In the genomic region with DNA sequence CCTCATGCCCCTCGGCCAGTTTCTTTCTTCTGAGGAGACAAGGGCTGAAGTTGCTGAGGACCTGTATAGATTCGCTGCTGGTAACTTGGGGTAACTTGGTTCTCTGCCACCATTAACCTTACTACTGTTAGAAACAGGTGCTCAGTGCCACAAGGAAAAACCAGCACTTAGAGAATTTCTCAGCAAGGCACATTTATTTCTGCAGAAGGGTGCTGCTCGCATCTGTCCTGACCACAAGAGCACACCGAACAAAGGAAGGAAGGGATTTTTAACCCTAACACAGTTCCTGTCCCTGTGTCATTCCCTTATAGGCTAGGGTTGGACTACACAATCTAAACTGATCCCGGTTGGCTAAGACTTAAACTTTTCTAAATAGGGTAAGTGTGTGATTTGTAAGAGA, we compare ENCODE assay signal across 16 cellular contexts.
DNase-seq lines count a peak whose midpoint lies in the region; ATAC-seq, FAIRE-seq and TF ChIP-seq lines count a peak whose summit lies in the region.
"Had no signal": no experiment of that assay in that cellular context is flagged by ENCODE, and none has a peak within 500 bp of the region (broad histone marks: within the 10 kb centered on the region; RNA-seq: fewer than 3 reads in every experiment).

No MANE protein-coding gene starts in this region.

- H2BK5ac ChIP-seq in H1 (ENCODE audit: low read depth, low read length): peak overlapping the region; percentile 73; the same call in 1 of the 2 replicates

- H3K79me2 ChIP-seq in HCT116 (ENCODE audit: insufficient read depth, low read length): no peaks in the 10 kb centered on the region
- no peaks in the 10 kb centered on the region for H3K79me2 ChIP-seq in H1 (ENCODE audit: control insufficient read depth in 1 of 2, insufficient read depth in 2 of 2, low read length in 2 of 2)

- no peak overlapping the region for H4K5ac ChIP-seq in H1 (ENCODE audit: insufficient read length, low read depth, low read length)

- H2AK5ac ChIP-seq in H1 (ENCODE audit: low read depth, low read length): no peak overlapping the region

- H3K4me3 ChIP-seq in A549 (no peak overlapping the region), HCT116 (replicated peaks in 1 of 2; ENCODE audit: low read depth in 1 of 2, low read length in 2 of 2) (no peak overlapping the region), H1 (ENCODE audit: extremely low read depth in 1 of 4, insufficient read depth in 2 of 4, low read depth in 3 of 4, low read length in 4 of 4) (no peak overlapping the region), H7 (ENCODE audit: insufficient read depth, low read depth, low read length) (no peak overlapping the region)
- H3K4me3 ChIP-seq: SJSA1 had no signal

- RAD21 ChIA-PET in HCT116 (lab: Charles Lee; ENCODE audit: low non-redundant PET in 1 of 2, low total read pairs in 2 of 2, uncharacterized antibody in 2 of 2, unreplicated experiment in 2 of 2): no interaction called here

- H3K23ac ChIP-seq in H1 (ENCODE audit: insufficient read length): no peak overlapping the region

- no peak overlapping the region for H3K4ac ChIP-seq in H1 (replicated peaks; ENCODE audit: insufficient read length, low read depth, low read length)

- H2BK15ac ChIP-seq in H1 (ENCODE audit: low read length): no peak overlapping the region

- TF ChIP-seq EP300 in A549 (IDR thresholded peaks at IDR 0.05) (no peak), H1 (IDR thresholded peaks at IDR 0.05; ENCODE audit: borderline replicate concordance in 1 of 2, low read depth in 2 of 2, low read length in 2 of 2) (no peak)

- CTCF ChIA-PET in A549 (lab: Yijun Ruan, JAX): no interaction called here
- CTCF ChIA-PET in HCT116 (lab: Charles Lee): no interaction called here
- CTCF ChIA-PET in H1 (lab: Charles Lee; ENCODE audit: partially characterized antibody): no interaction called here

- 85% methylated on average over 5 of the region's 5 CpGs for WGBS in A549 (ENCODE audit: missing lambda C conversion rate)
- 80% methylated on average over 5 of the region's 5 CpGs; no CpG with 5 or more reads in 1 of the 2 experiments for WGBS in H1 (ENCODE audit: extremely low coverage in 1 of 2, insufficient coverage in 1 of 2, insufficient read length in 1 of 2, insufficient replicate concordance in 2 of 2, low coverage in 1 of 2, low lambda C conversion rate in 2 of 2, missing lambda C conversion rate in 1 of 2), 2 experiments

- POLR2A ChIA-PET in A549 (lab: Yijun Ruan, JAX): no interaction called here
- POLR2A ChIA-PET in HCT116 (lab: Charles Lee): no interaction called here
- POLR2A ChIA-PET in H1 (lab: Charles Lee; ENCODE audit: partially characterized antibody): no interaction called here

- ATAC-seq in A549 (no peak), HCT116 (no peak), GM19324 (IDR thresholded peaks at IDR 0.05; ENCODE audit: low FRiP score, unreplicated experiment) (no peak), GM21515 (IDR thresholded peaks at IDR 0.05; ENCODE audit: unreplicated experiment) (no peak)

- H4K20me1 ChIP-seq in HCT116 (ENCODE audit: insufficient read depth) (no peaks in the 10 kb centered on the region), H1 (replicated peaks in 1 of 2; ENCODE audit: control insufficient read depth in 1 of 2, insufficient read depth in 2 of 2, low read length in 2 of 2) (no peaks in the 10 kb centered on the region)

- peaks cover 33% of the 10 kb centered on the region for H3K9me3 ChIP-seq in A549
- H3K9me3 ChIP-seq in HCT116 (ENCODE audit: control insufficient read depth in 1 of 2, insufficient read depth in 1 of 2, low read depth in 1 of 2, low read length in 2 of 2): peaks cover 14% of the 10 kb centered on the region in 2 experiments; a peak in 2 of 4 replicates
- no peaks in the 10 kb centered on the region for H3K9me3 ChIP-seq in H1 (ENCODE audit: insufficient read depth in 2 of 2, low read depth in 1 of 2, low read length in 1 of 2)

- peaks cover 0 to 3% of the 10 kb centered on the region in 2 experiments; a peak in 1 of 4 replicates for H3K36me3 ChIP-seq in HCT116 (ENCODE audit: control insufficient read depth in 1 of 2, insufficient read depth in 2 of 2, low read length in 2 of 2)
- no peaks in the 10 kb centered on the region for H3K36me3 ChIP-seq in H1 (ENCODE audit: control insufficient read depth in 2 of 4, insufficient read depth in 4 of 4, low read length in 3 of 4)
- no peaks in the 10 kb centered on the region for H3K36me3 ChIP-seq in H7 (replicated peaks; ENCODE audit: control insufficient read depth, insufficient read depth, low read length)
- H3K36me3 ChIP-seq: SJSA1 had no signal

- H2BK12ac ChIP-seq in H1 (ENCODE audit: low read depth, low read length): no peak overlapping the region

- intact Hi-C loops in HCT116 (cut with micrococcal nuclease): no loop called here

- H3K14ac ChIP-seq in H1 (ENCODE audit: insufficient read length): no peak overlapping the region

- no peak overlapping the region for H3K18ac ChIP-seq in H1 (ENCODE audit: extremely low read depth, low read length)

- H3K23me2 ChIP-seq in H1 (ENCODE audit: low read depth, low read length): no peaks in the 10 kb centered on the region

- no peak overlapping the region for H2BK120ac ChIP-seq in H1 (replicated peaks; ENCODE audit: low read depth, low read length)

- no peak overlapping the region for H4K8ac ChIP-seq in H1 (ENCODE audit: extremely low read depth, insufficient read depth, low read length)

- H2AFZ ChIP-seq in HCT116 (ENCODE audit: low read depth, low read length, poor library complexity, severe bottlenecking) (no peak overlapping the region), H1 (ENCODE audit: low read length) (peak overlapping the region; percentile 77; the same call in 1 of the 2 replicates)

- H3K27ac ChIP-seq in A549: peak overlapping the region in 1 of 2 experiments; percentile 54; a peak in 2 of 6 replicates
- no peak overlapping the region for H3K27ac ChIP-seq in HCT116 (ENCODE audit: low read depth, low read length)
- 0 out of 2 replicates have a peak overlapping the region, but pooled peaks have one; percentile 31 for H3K27ac ChIP-seq in H1 (ENCODE audit: low read depth, low read length)
- H3K27ac ChIP-seq: SJSA1 had no signal

- DNase-seq in A549 (ENCODE audit: low read depth in 1 of 2, low spot score in 1 of 2) (peak in 1 of 2 experiments; percentile 43), HCT116 (ENCODE audit: low read depth, low spot score) (no peak), RKO (ENCODE audit: low spot score) (peak; percentile 37), H1 (ENCODE audit: low read depth in 1 of 2, low spot score in 2 of 2) (no peak), H7 (no peak)
- DNase-seq: DMS153, HFFc6, Kasumi-1, MM.1S, NCI-H1105, NCI-H1694 treated with DMSO at 0.1 percent for 48 hours, NCI-H526 treated with DMSO at 0.1 percent for 48 hours, SW 1271 had no signal

- no peak overlapping the region for H3K56ac ChIP-seq in H1 (replicated peaks; ENCODE audit: insufficient read length, low read depth, low read length)

- peak overlapping the region; percentile 40; the same call in 1 of the 2 replicates for H2BK20ac ChIP-seq in H1 (ENCODE audit: low read length)

- H3K27me3 ChIP-seq in HCT116 (ENCODE audit: insufficient read depth, low read length) (no peaks in the 10 kb centered on the region), H1 (replicated peaks in 1 of 4; ENCODE audit: control insufficient read depth in 3 of 4, extremely low read depth in 1 of 4, insufficient read depth in 3 of 4, low read length in 3 of 4) (no peaks in the 10 kb centered on the region), H7 (ENCODE audit: control insufficient read depth, insufficient read depth, low read length) (no peaks in the 10 kb centered on the region)
- H3K27me3 ChIP-seq: SJSA1 had no signal

- FAIRE-seq in A549 (lab: Jason Lieb, UNC): no peak
- FAIRE-seq in H1 (lab: Jason Lieb, UNC): no peak

- no TSS peak for BruUV-seq in HCT116 (replicated peaks; lab: Mats Ljungman, UMichigan)

- H4K91ac ChIP-seq in H1 (replicated peaks; ENCODE audit: insufficient read length, low read length): no peak overlapping the region

- TF ChIP-seq CTCF in A549 (IDR thresholded peaks at IDR 0.05) (no peak), HCT116 (IDR thresholded peaks at IDR 0.05 in 2 of 3, conservative IDR thresholded peaks at IDR 0.05 in 1 of 3; ENCODE audit: borderline replicate concordance in 1 of 3, insufficient read depth in 1 of 3, low read depth in 2 of 3, low read length in 2 of 3) (no peak), H1 (IDR thresholded peaks at IDR 0.05; ENCODE audit: control extremely low read depth in 1 of 3, insufficient read depth in 1 of 3, low read depth in 1 of 3, low read length in 3 of 3) (no peak)

- no peak for TF ChIP-seq RAD21 in A549 (conservative IDR thresholded peaks at IDR 0.05 in 1 of 2, IDR thresholded peaks at IDR 0.05 in 1 of 2)
- no peak for TF ChIP-seq RAD21 in HCT116 (IDR thresholded peaks at IDR 0.05; ENCODE audit: low read depth)
- no peak for TF ChIP-seq RAD21 in H1 (IDR thresholded peaks at IDR 0.05 in 1 of 2, conservative IDR thresholded peaks at IDR 0.05 in 1 of 2; ENCODE audit: low read depth in 2 of 2, low read length in 2 of 2)

- no peak overlapping the region for H3K9ac ChIP-seq in HCT116 (ENCODE audit: low read length)
- no peak overlapping the region for H3K9ac ChIP-seq in H1 (replicated peaks in 1 of 4; ENCODE audit: extremely low read depth in 1 of 4, low read depth in 3 of 4, low read length in 3 of 4)

- TF ChIP-seq POLR2A in A549 (IDR thresholded peaks at IDR 0.05; ENCODE audit: low read length) (no peak), HCT116 (IDR thresholded peaks at IDR 0.05; ENCODE audit: borderline replicate concordance, extremely low read depth, insufficient read depth, insufficient read length) (no peak), H1 (IDR thresholded peaks at IDR 0.05; ENCODE audit: control extremely low read depth in 1 of 2, low read depth in 2 of 2, low read length in 2 of 2) (no peak)

- H3K4me2 ChIP-seq in A549 (no peak overlapping the region), HCT116 (ENCODE audit: low read length) (no peak overlapping the region), H1 (ENCODE audit: insufficient read depth in 1 of 2, low read depth in 2 of 2, low read length in 2 of 2) (no peak overlapping the region)

- H3K4me1 ChIP-seq in A549 (no peaks in the 10 kb centered on the region), HCT116 (ENCODE audit: control insufficient read depth in 1 of 2, insufficient read depth in 2 of 2, low read length in 2 of 2) (no peaks in the 10 kb centered on the region), H1 (replicated peaks in 1 of 4; ENCODE audit: control insufficient read depth in 3 of 4, insufficient read depth in 4 of 4, low read length in 3 of 4) (peaks cover 0 to 8% (median 0%) of the 10 kb centered on the region in 4 experiments; a peak in 1 of 7 replicates)
- H3K4me1 ChIP-seq: SJSA1 had no signal

- H3K79me1 ChIP-seq in H1 (ENCODE audit: low read depth, low read length): no peaks in the 10 kb centered on the region

- H3K9me2 ChIP-seq in HCT116 (ENCODE audit: insufficient read depth): no peaks in the 10 kb centered on the region

TF ChIP-seq in A549, 52 proteins besides CTCF, POLR2A, EP300 and RAD21 (continues in another document):
- peak; percentile 33; the same call in 1 of the 2 replicates for TF ChIP-seq KDM1A (IDR thresholded peaks at IDR 0.05; ENCODE audit: low read depth)

TF ChIP-seq in H1, 55 proteins besides CTCF, POLR2A, EP300 and RAD21 (continues in another document):
- TF ChIP-seq BRCA1 (IDR thresholded peaks at IDR 0.05; ENCODE audit: low read depth, low read length): no peak

Comparison
In these comparisons a context has a peak if more than half of its experiments do, and no peak if none do; other contexts are left out.
1. Of the 18 proteins assayed by ChIP-seq in both H1 and A549: peak only in H1: none; only in A549: KDM1A; in both: none; in neither: 17.